Comparison of ENCODE assay signal across 26 cellular contexts in the genomic region with DNA sequence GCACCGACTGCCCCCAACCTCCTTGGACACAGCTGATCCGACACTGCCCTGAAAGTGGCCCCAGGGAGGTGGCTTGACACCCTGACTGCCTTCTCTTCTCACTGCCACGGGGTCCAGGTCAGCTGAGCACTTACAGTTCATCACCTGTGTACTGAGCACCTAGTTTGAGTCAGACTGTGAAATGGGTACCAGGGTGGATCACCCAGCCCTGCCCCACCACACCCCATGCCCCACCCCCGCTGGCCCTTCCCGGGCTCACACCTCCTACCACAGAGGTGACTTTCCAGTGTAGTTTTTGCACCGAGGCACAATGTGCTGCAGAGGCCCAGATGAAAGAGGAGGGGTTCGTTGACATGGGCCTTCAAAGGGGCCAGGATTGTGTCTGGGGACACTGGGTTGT. TPM values are rescaled to one million over a fixed set of nuclear protein-coding genes. Genes with fewer than 3 reads are reported as not detected.
A peak's percentile ranks its signal among the peaks of the same experiment; 100 is the strongest.
DNase-seq lines count a peak whose midpoint lies in the region; ATAC-seq and TF ChIP-seq lines count a peak whose summit lies in the region.
"Had no signal": no experiment of that assay in that cellular context is flagged by ENCODE, and none has a peak within 500 bp of the region (broad histone marks: within the 10 kb centered on the region; RNA-seq: fewer than 3 reads in every experiment).

No MANE protein-coding gene starts in this region.

- TF ChIP-seq CTCF in right atrium auricular region (IDR thresholded peaks at IDR 0.05) (no peak), left ventricle myocardium inferior (IDR thresholded peaks at IDR 0.05; ENCODE audit: borderline replicate concordance) (no peak)

- H3K9me3 Mint-ChIP-seq in central memory CD8-positive, alpha-beta T cell, result no peaks in the 10 kb centered on the region
- H3K9me3 Mint-ChIP-seq: CD4-positive, alpha-beta memory T cell; CD8-positive, alpha-beta memory T cell had no signal

- intact Hi-C loops in left ventricle myocardium inferior (cut with micrococcal nuclease), result no loop called here

- H3K79me1 ChIP-seq in neuronal stem cell (ENCODE audit: low read depth, low read length), result no peaks in the 10 kb centered on the region

- H3K27ac ChIP-seq in right atrium auricular region (peak overlapping the region; percentile 17 to 84), left ventricle myocardium inferior (replicated peaks) (no peak overlapping the region), BLaER1 (no peak overlapping the region), neuronal stem cell (replicated peaks; ENCODE audit: low read length) (no peak overlapping the region)
- H3K27ac ChIP-seq: 22Rv1, A549 had no signal

- DNase-seq in right atrium auricular region (ENCODE audit: low spot score), result no peak
- no peak for DNase-seq in left ventricle myocardium inferior
- no peak for DNase-seq in central memory CD8-positive, alpha-beta T cell (ENCODE audit: low spot score in 2 of 2)
- no peak for DNase-seq in neuronal stem cell (ENCODE audit: low spot score)
- no peak for DNase-seq in ureter (ENCODE audit: low spot score)
- no peak for DNase-seq in GM19238 (ENCODE audit: insufficient read length, low spot score)
- DNase-seq in NCI-H1417 treated with DMSO at 0.1 percent for 48 hours (lab: John Stamatoyannopoulos, UW), result no peak
- DNase-seq: AML-193; C1 segment of cervical spinal cord; CD4-positive, alpha-beta memory T cell; CD4-positive, CD25-positive, alpha-beta regulatory T cell; CD8-positive, alpha-beta memory T cell; COR-L47; DMS 273 treated with DMSO at 0.1 percent for 48 hours; DMS153; DMS53; DMS79; DND-41; EL; GDM1 had no signal

- peaks cover 10% of the 10 kb centered on the region for H3K36me3 ChIP-seq in right atrium auricular region
- peaks cover 8% of the 10 kb centered on the region for H3K36me3 ChIP-seq in left ventricle myocardium inferior
- peaks cover 4% of the 10 kb centered on the region; the same call in 1 of the 2 replicates for H3K36me3 ChIP-seq in BLaER1
- H3K36me3 ChIP-seq in neuronal stem cell (replicated peaks in 1 of 2; ENCODE audit: control insufficient read depth in 2 of 2, insufficient read depth in 2 of 2, low read length in 2 of 2), result peaks cover 0 to 3% of the 10 kb centered on the region in 2 donors

- H3K4me3 Mint-ChIP-seq in central memory CD8-positive, alpha-beta T cell, result no peak overlapping the region
- H3K4me3 Mint-ChIP-seq: B cell; CD14-positive monocyte; CD4-positive, alpha-beta memory T cell; CD4-positive, CD25-positive, alpha-beta regulatory T cell; CD8-positive, alpha-beta memory T cell had no signal

- H2BK120ac ChIP-seq in neuronal stem cell (ENCODE audit: low read depth, low read length), result no peak overlapping the region

- H2AFZ ChIP-seq in neuronal stem cell (ENCODE audit: low read length), result no peak overlapping the region

- H4K20me1 ChIP-seq in BLaER1, result peaks cover 7% of the 10 kb centered on the region; the same call in 1 of the 2 replicates

- no peak overlapping the region for H3K4me3 ChIP-seq in right atrium auricular region
- H3K4me3 ChIP-seq in left ventricle myocardium inferior, result no peak overlapping the region
- no peak overlapping the region for H3K4me3 ChIP-seq in BLaER1
- no peak overlapping the region for H3K4me3 ChIP-seq in neuronal stem cell (ENCODE audit: low read length in 2 of 2)
- H3K4me3 ChIP-seq: A549, GM12878 had no signal

- H3K18ac ChIP-seq in neuronal stem cell (ENCODE audit: low read length), result no peak overlapping the region

- H3K4me1 Mint-ChIP-seq in central memory CD8-positive, alpha-beta T cell, result peaks cover 18% of the 10 kb centered on the region

- H3K4me2 ChIP-seq in BLaER1, result peak overlapping the region; percentile 41; the same call in 1 of the 2 replicates
- H3K4me2 ChIP-seq in neuronal stem cell (ENCODE audit: insufficient read depth, low read length, poor library complexity, severe bottlenecking), result no peak overlapping the region
- H3K4me2 ChIP-seq: A549 had no signal

- H3K23ac ChIP-seq in neuronal stem cell (ENCODE audit: low read depth, low read length, poor library complexity), result peak overlapping the region; percentile 52

- no peaks in the 10 kb centered on the region for H3K9me3 ChIP-seq in right atrium auricular region
- H3K9me3 ChIP-seq in left ventricle myocardium inferior (replicated peaks), result no peaks in the 10 kb centered on the region
- H3K9me3 ChIP-seq in BLaER1, result peaks cover 9% of the 10 kb centered on the region
- H3K9me3 ChIP-seq in neuronal stem cell (replicated peaks in 1 of 2; ENCODE audit: control insufficient read depth in 2 of 2, insufficient read depth in 1 of 2, low read depth in 1 of 2, low read length in 2 of 2), result peaks cover 1 to 8% of the 10 kb centered on the region in 2 donors
- H3K9me3 ChIP-seq: A549 had no signal

- H2BK5ac ChIP-seq in neuronal stem cell (ENCODE audit: low read length), result no peak overlapping the region

- H3K4me1 ChIP-seq in right atrium auricular region (peaks cover 0 to 54% of the 10 kb centered on the region in 2 donors), left ventricle myocardium inferior (peaks cover 48% of the 10 kb centered on the region), BLaER1 (peaks cover 62% of the 10 kb centered on the region), neuronal stem cell (ENCODE audit: control insufficient read depth in 2 of 2, insufficient read depth in 1 of 2, low read depth in 1 of 2, low read length in 2 of 2) (peaks cover 14 to 15% of the 10 kb centered on the region in 2 donors)
- H3K4me1 ChIP-seq: A549 had no signal

- no peak overlapping the region for H4K91ac ChIP-seq in neuronal stem cell (ENCODE audit: low read depth, low read length, poor library complexity)

- H4K8ac ChIP-seq in neuronal stem cell (ENCODE audit: low read depth, low read length), result no peak overlapping the region

- no peak for ATAC-seq in central memory CD8-positive, alpha-beta T cell (replicated peaks; ENCODE audit: extremely low read depth, poor library complexity, severe bottlenecking)
- ATAC-seq: A549, GM12878 had no signal

- H3K27me3 Mint-ChIP-seq in central memory CD8-positive, alpha-beta T cell, result no peaks in the 10 kb centered on the region
- H3K27me3 Mint-ChIP-seq: B cell; CD4-positive, alpha-beta memory T cell; CD4-positive, CD25-positive, alpha-beta regulatory T cell; CD8-positive, alpha-beta memory T cell had no signal

- no peak overlapping the region for H2BK15ac ChIP-seq in neuronal stem cell (ENCODE audit: low read length)

- H3K14ac ChIP-seq in neuronal stem cell (ENCODE audit: low read length), result no peak overlapping the region

- H3K36me3 Mint-ChIP-seq in central memory CD8-positive, alpha-beta T cell (ENCODE audit: insufficient read depth), result peaks cover 7% of the 10 kb centered on the region

- peak overlapping the region; percentile 53 for H3K27ac Mint-ChIP-seq in central memory CD8-positive, alpha-beta T cell (ENCODE audit: low read depth)
- H3K27ac Mint-ChIP-seq: B cell; CD14-positive monocyte; CD4-positive, CD25-positive, alpha-beta regulatory T cell had no signal

- WGBS in neuronal stem cell (ENCODE audit: extremely low coverage in 2 of 2, insufficient read length in 2 of 2, insufficient replicate concordance in 1 of 2), 2 donors, result no CpG with 5 or more reads among the region's 7 CpGs

- no peak overlapping the region for H2BK12ac ChIP-seq in neuronal stem cell (ENCODE audit: low read length)

- no peak overlapping the region for H3K4ac ChIP-seq in neuronal stem cell (ENCODE audit: low read length)

- no peak overlapping the region for H2AK5ac ChIP-seq in neuronal stem cell (ENCODE audit: low read depth, low read length)

- H3K27me3 ChIP-seq in right atrium auricular region (no peaks in the 10 kb centered on the region), left ventricle myocardium inferior (ENCODE audit: low read depth) (no peaks in the 10 kb centered on the region), BLaER1 (no peaks in the 10 kb centered on the region), neuronal stem cell (ENCODE audit: control insufficient read depth in 3 of 3, insufficient read depth in 3 of 3, low read depth in 1 of 3, low read length in 3 of 3) (no peaks in the 10 kb centered on the region)

- H3K9ac ChIP-seq in BLaER1, result no peak overlapping the region
- H3K9ac ChIP-seq in neuronal stem cell (ENCODE audit: low read depth, low read length, poor library complexity), result no peak overlapping the region

RNA-seq across cellular contexts. Expression of a gene that starts 59.5 kb away (rescaled TPM):
- 10 to 100 TPM; 13.5 to 27.6 TPM for total RNA-seq in right atrium auricular region
- 17.2 TPM for total RNA-seq in left ventricle myocardium inferior
- 2.6 TPM for polyA plus RNA-seq in neuronal stem cell (2013, experiment 1 of 2)
- polyA plus RNA-seq in neuronal stem cell (2013, experiment 2 of 2), result 2.5 TPM
- total RNA-seq in ureter, result 35.3 TPM

Comparison
In these comparisons a context has a peak if more than half of its experiments do, and no peak if none do; other contexts are left out.
1. H3K27ac ChIP-seq: peak in right atrium auricular region (2 of 2); none in left ventricle myocardium inferior (single experiment), BLaER1 (single experiment) and neuronal stem cell (single experiment).